Comparison of ENCODE assay signal across 29 cellular contexts in the genomic region with DNA sequence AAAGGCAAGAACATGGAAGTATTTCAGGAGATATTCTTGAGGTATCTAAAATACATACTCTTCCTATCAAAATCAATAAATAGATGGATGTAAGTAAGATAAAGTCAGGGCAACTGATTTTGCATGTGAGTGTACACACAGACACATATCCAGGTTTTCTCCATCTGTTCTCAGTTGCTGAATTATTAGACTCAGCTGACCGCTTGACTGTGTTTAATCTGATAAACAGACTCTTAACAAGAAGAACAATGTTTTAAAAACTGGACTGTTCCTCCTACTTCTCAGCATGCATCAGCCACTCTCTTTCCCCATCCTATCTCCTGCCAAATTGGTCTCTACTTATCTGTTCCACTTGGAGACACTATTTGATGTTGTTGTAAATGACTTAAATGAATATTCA.
"Had no signal": no experiment of that assay in that cellular context is flagged by ENCODE, and none has a peak within 500 bp of the region (broad histone marks: within the 10 kb centered on the region; RNA-seq: fewer than 3 reads in every experiment).

No MANE protein-coding gene starts in this region.

- DNase-seq: activated CD4-positive, alpha-beta memory T cell treated with anti-CD3 and anti-CD28 coated beads for 36 hours; activated CD4-positive, alpha-beta T cell treated with anti-CD3 and anti-CD28 coated beads, Interleukin-2, amount 10 ng/mL, durations not matched to agents 24 days and 14 days; activated CD4-positive, CD25-positive, alpha-beta regulatory T cell treated with anti-CD3 and anti-CD28 coated beads, Interleukin-2, amount 50 U/mL, for 72 hours; activated CD8-positive, alpha-beta memory T cell treated with anti-CD3 and anti-CD28 coated beads, Interleukin-2, amount 50 U/mL, for 48 hours; activated gamma-delta T cell treated with Interleukin-2 at 50 U/mL for 16 hours; activated naive CD4-positive, alpha-beta T cell treated with anti-CD3 and anti-CD28 coated beads, Interleukin-2, amount 50 U/mL, for 16 hours; activated T-cell treated with anti-CD3 and anti-CD28 coated beads, Interleukin-2, amount 50 U/mL, for 24 hours; amniotic stem cell; caudate nucleus; cortex of kidney; esophagus squamous epithelium; left ventricle myocardium inferior; mucosa of descending colon; sigmoid colon; stimulated activated CD4-positive, alpha-beta T cell treated with anti-CD3 and anti-CD28 coated beads, Interleukin-1b, Interleukin-23, amount 100 ng/mL, for 48 hours; stimulated activated CD4-positive, alpha-beta T cell treated with anti-CD3 and anti-CD28 coated beads, Interleukin-4, amount 100 ng/mL, for 4 hours; stimulated activated CD8-positive, alpha-beta memory T cell treated with anti-CD3 and anti-CD28 coated beads, Interleukin-4, amount 100 ng/mL, for 48 hours; stimulated activated naive B cell treated with anti-CD40 and anti-IgM and Interleukin-4, amounts not matched to agents 10 μg/mL and 1 μg/mL and 100 μg/mL, for 72 hours; T-helper 17 cell; T1000; tibial artery; upper lobe of right lung had no signal

- H3K9me3 ChIP-seq: esophagus squamous epithelium, left ventricle myocardium inferior, mucosa of descending colon, sigmoid colon, suprapubic skin, upper lobe of right lung had no signal

- H3K27ac ChIP-seq: esophagus squamous epithelium, left ventricle myocardium inferior, sigmoid colon, suprapubic skin, tibial artery, upper lobe of right lung had no signal

- H3K4me3 ChIP-seq: esophagus squamous epithelium, left ventricle myocardium inferior, mucosa of descending colon, sigmoid colon, smooth muscle cell, suprapubic skin, tibial artery, upper lobe of right lung had no signal

- ATAC-seq: activated T-helper 17 cell treated with anti-CD3 and anti-CD28 coated beads, Interleukin-2, amount 50 U/mL, for 72 hours; mucosa of descending colon; natural killer cell treated with Interleukin-12 subunit alpha and Interleukin-12 subunit beta and Interleukin-15 and Interleukin-18, amount 100 ng/mL, for 72 hours; stimulated activated naive B cell treated with anti-CD40 and anti-IgM and Interleukin-4, amounts not matched to agents 10 μg/mL and 1 μg/mL and 100 μg/mL, for 72 hours; T-helper 17 cell; upper lobe of right lung had no signal

- H3K36me3 ChIP-seq: esophagus squamous epithelium, left ventricle myocardium inferior, sigmoid colon, suprapubic skin, tibial artery, upper lobe of right lung had no signal

- H3K4me1 ChIP-seq: left ventricle myocardium inferior, upper lobe of right lung had no signal

- FAIRE-seq: astrocyte, frontal cortex, islet of Langerhans had no signal

- H3K4me2 ChIP-seq: smooth muscle cell had no signal
